25 cellular contexts compared by ENCODE assay signal in the genomic region with DNA sequence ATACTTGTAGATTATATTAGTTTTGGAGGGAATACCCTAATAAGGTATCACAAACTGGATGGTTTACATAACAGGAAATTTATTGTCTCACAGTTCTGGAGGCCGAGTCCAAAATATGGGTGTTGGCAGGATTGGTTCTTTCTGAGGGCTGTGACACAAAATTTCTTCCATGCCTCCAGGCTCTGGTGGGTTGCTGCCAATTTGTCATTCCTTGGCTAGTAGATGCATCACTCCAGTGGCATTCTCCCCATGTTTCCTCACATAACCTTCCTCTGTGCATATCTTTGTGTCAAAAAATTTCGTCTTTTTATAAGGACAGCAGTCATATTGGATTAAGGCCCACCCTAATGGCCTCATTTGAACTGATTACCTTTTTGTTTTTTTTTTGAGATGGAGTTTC. TPM values are rescaled to one million over a fixed set of nuclear protein-coding genes. Genes with fewer than 3 reads are reported as not detected.
A peak's percentile ranks its signal among the peaks of the same experiment; 100 is the strongest.
DNase-seq lines count a peak whose midpoint lies in the region; ATAC-seq, FAIRE-seq and TF ChIP-seq lines count a peak whose summit lies in the region.
"Had no signal": no experiment of that assay in that cellular context is flagged by ENCODE, and none has a peak within 500 bp of the region (broad histone marks: within the 10 kb centered on the region; RNA-seq: fewer than 3 reads in every experiment).

No MANE protein-coding gene starts in this region.

- no peak overlapping the region for H3K4me3 ChIP-seq in mammary epithelial cell (replicated peaks in 1 of 3; ENCODE audit: insufficient read depth in 1 of 3, low read depth in 2 of 3, low read length in 3 of 3)
- no peak overlapping the region for H3K4me3 ChIP-seq in right atrium auricular region
- H3K4me3 ChIP-seq: esophagus muscularis mucosa, PC-9, thyroid gland had no signal

- in situ Hi-C loops in mammary epithelial cell (cut with MboI; ENCODE audit: low sequenced_read_pairs in 2 of 2), result no loop called here

- no peak for ATAC-seq in activated T-cell treated with anti-CD3 and anti-CD28 coated beads, Interleukin-2, amount 50 U/mL, for 72 hours (replicated peaks in 1 of 2)
- ATAC-seq: stimulated activated naive B cell treated with anti-CD40 and anti-IgM and Interleukin-4, amounts not matched to agents 10 μg/mL and 1 μg/mL and 100 μg/mL, for 72 hours; WTC11 had no signal

- intact Hi-C loops in mammary epithelial cell (cut with micrococcal nuclease), result no loop called here

- H3K4me2 ChIP-seq in mammary epithelial cell (ENCODE audit: insufficient read depth, low read depth, low read length), result no peak overlapping the region
- H3K4me2 ChIP-seq: PC-9 had no signal

- H3K79me2 ChIP-seq in mammary epithelial cell (ENCODE audit: insufficient read depth, low read length), result no peaks in the 10 kb centered on the region

- DNase-seq in Daoy (ENCODE audit: low read depth) (peak; percentile 41), HTR-8/SVneo (ENCODE audit: insufficient read length, low spot score) (peak; percentile 53), mammary epithelial cell (peak; percentile 74), osteocyte (ENCODE audit: extremely low spot score, unreplicated experiment) (no peak), cortex of kidney (lab: John Stamatoyannopoulos, UW) (no peak), RKO (ENCODE audit: low spot score) (no peak), right atrium auricular region (ENCODE audit: low spot score) (no peak)
- no peak for DNase-seq in activated T-cell treated with anti-CD3 and anti-CD28 coated beads, Interleukin-2, amount 50 U/mL, for 72 hours
- DNase-seq: activated CD4-positive, alpha-beta T cell treated with anti-CD3 and anti-CD28 coated beads, Interleukin-2, amount 50 U/mL, for 48 hours; amygdala; CD4-positive, alpha-beta memory T cell; DMS53; NCI-H345; nephron progenitor cell; posterior cingulate gyrus; stimulated activated CD4-positive, alpha-beta T cell treated with anti-CD3 and anti-CD28 coated beads, Interleukin-1b, Interleukin-23, amount 100 ng/mL, for 48 hours; stimulated activated naive B cell treated with anti-CD40 and anti-IgM and Interleukin-4, amounts not matched to agents 10 μg/mL and 1 μg/mL and 100 μg/mL, for 72 hours; thyroid gland had no signal

- FAIRE-seq in HTR-8/SVneo (lab: Jason Lieb, UNC), result no peak

- H4K20me1 ChIP-seq in mammary epithelial cell (ENCODE audit: insufficient read depth, low read length), result no peaks in the 10 kb centered on the region

- H3K27me3 ChIP-seq in mammary epithelial cell (ENCODE audit: insufficient read depth, low read length) (no peaks in the 10 kb centered on the region), right atrium auricular region (no peaks in the 10 kb centered on the region)
- H3K27me3 ChIP-seq: esophagus muscularis mucosa, thyroid gland had no signal

- no peak overlapping the region for H2AFZ ChIP-seq in mammary epithelial cell (ENCODE audit: low read depth, low read length)
- H2AFZ ChIP-seq: PC-9 had no signal

- no peaks in the 10 kb centered on the region for H3K27me3 Mint-ChIP-seq in osteocyte (ENCODE audit: unreplicated experiment)
- H3K27me3 Mint-ChIP-seq in activated T-cell treated with anti-CD3 and anti-CD28 coated beads, Interleukin-2, amount 50 U/mL, for 72 hours (ENCODE audit: low read depth), result no peaks in the 10 kb centered on the region

- dilution Hi-C loops in mammary epithelial cell (cut with HindIII; ENCODE audit: low sequenced_read_pairs), result no loop called here

- H3K4me1 Mint-ChIP-seq in osteocyte (ENCODE audit: unreplicated experiment), result peaks cover 5% of the 10 kb centered on the region
- H3K4me1 Mint-ChIP-seq in activated T-cell treated with anti-CD3 and anti-CD28 coated beads, Interleukin-2, amount 50 U/mL, for 72 hours (ENCODE audit: low read depth), result no peaks in the 10 kb centered on the region
- H3K4me1 Mint-ChIP-seq: CD4-positive, alpha-beta memory T cell; IgD-negative memory B cell; mesothelial cell of epicardium; nephron progenitor cell; stimulated activated naive B cell treated with anti-CD40 and anti-IgM and Interleukin-4, amounts not matched to agents 10 μg/mL and 1 μg/mL and 100 μg/mL, for 72 hours; WTC11 had no signal

- no peak overlapping the region for H3K9ac ChIP-seq in mammary epithelial cell (ENCODE audit: insufficient read depth, low read length)

- H3K27ac ChIP-seq in mammary epithelial cell (ENCODE audit: insufficient read depth, low read depth, low read length) (no peak overlapping the region), right atrium auricular region (no peak overlapping the region)
- H3K27ac ChIP-seq: esophagus muscularis mucosa, PC-9, thyroid gland had no signal

- H3K36me3 ChIP-seq in mammary epithelial cell (ENCODE audit: insufficient read depth, low read length) (no peaks in the 10 kb centered on the region), right atrium auricular region (no peaks in the 10 kb centered on the region)
- H3K36me3 ChIP-seq: esophagus muscularis mucosa, thyroid gland had no signal

- H3K9me3 Mint-ChIP-seq in osteocyte (ENCODE audit: unreplicated experiment), result peaks cover 8% of the 10 kb centered on the region
- no peaks in the 10 kb centered on the region for H3K9me3 Mint-ChIP-seq in activated T-cell treated with anti-CD3 and anti-CD28 coated beads, Interleukin-2, amount 50 U/mL, for 72 hours
- H3K9me3 Mint-ChIP-seq: CD4-positive, alpha-beta memory T cell; IgD-negative memory B cell had no signal

- H3K4me1 ChIP-seq in mammary epithelial cell (ENCODE audit: insufficient read depth, low read length) (peaks cover 10% of the 10 kb centered on the region), right atrium auricular region (no peaks in the 10 kb centered on the region)
- H3K4me1 ChIP-seq: thyroid gland had no signal

- H3K4me3 Mint-ChIP-seq in osteocyte (ENCODE audit: unreplicated experiment), result no peak overlapping the region
- no peak overlapping the region for H3K4me3 Mint-ChIP-seq in activated T-cell treated with anti-CD3 and anti-CD28 coated beads, Interleukin-2, amount 50 U/mL, for 72 hours
- H3K4me3 Mint-ChIP-seq: CD4-positive, alpha-beta memory T cell; IgD-negative memory B cell; mesothelial cell of epicardium; nephron progenitor cell; stimulated activated naive B cell treated with anti-CD40 and anti-IgM and Interleukin-4, amounts not matched to agents 10 μg/mL and 1 μg/mL and 100 μg/mL, for 72 hours; WTC11 had no signal

- WGBS in mammary epithelial cell (ENCODE audit: low coverage, missing lambda C conversion rate), result 6% methylated on average over 2 of the region's 2 CpGs

- BruUV-seq in mammary epithelial cell (replicated peaks; lab: Mats Ljungman, UMichigan), result no TSS peak

- no peaks in the 10 kb centered on the region for H3K9me3 ChIP-seq in mammary epithelial cell (replicated peaks; ENCODE audit: insufficient read depth, low read length)
- H3K9me3 ChIP-seq in right atrium auricular region, result no peaks in the 10 kb centered on the region
- H3K9me3 ChIP-seq: esophagus muscularis mucosa, thyroid gland had no signal

- CTCF ChIA-PET in mammary epithelial cell (lab: Charles Lee; ENCODE audit: low non-redundant PET), result no interaction called here

- peak overlapping the region; percentile 44 for H3K27ac Mint-ChIP-seq in osteocyte (ENCODE audit: unreplicated experiment)
- H3K27ac Mint-ChIP-seq in activated T-cell treated with anti-CD3 and anti-CD28 coated beads, Interleukin-2, amount 50 U/mL, for 72 hours, result no peak overlapping the region
- H3K27ac Mint-ChIP-seq: CD4-positive, alpha-beta memory T cell; IgD-negative memory B cell; mesothelial cell of epicardium; nephron progenitor cell; stimulated activated naive B cell treated with anti-CD40 and anti-IgM and Interleukin-4, amounts not matched to agents 10 μg/mL and 1 μg/mL and 100 μg/mL, for 72 hours; WTC11 had no signal

- no peaks in the 10 kb centered on the region for H3K36me3 Mint-ChIP-seq in osteocyte (ENCODE audit: unreplicated experiment)
- H3K36me3 Mint-ChIP-seq in activated T-cell treated with anti-CD3 and anti-CD28 coated beads, Interleukin-2, amount 50 U/mL, for 72 hours (ENCODE audit: insufficient read depth in 2 of 2), result no peaks in the 10 kb centered on the region
- H3K36me3 Mint-ChIP-seq: CD4-positive, alpha-beta memory T cell; mesothelial cell of epicardium; stimulated activated naive B cell treated with anti-CD40 and anti-IgM and Interleukin-4, amounts not matched to agents 10 μg/mL and 1 μg/mL and 100 μg/mL, for 72 hours; WTC11 had no signal

- TF ChIP-seq CTCF in mammary epithelial cell (conservative IDR thresholded peaks at IDR 0.05 in 1 of 2, IDR thresholded peaks at IDR 0.05 in 1 of 2; ENCODE audit: extremely low read depth in 1 of 2, insufficient read depth in 1 of 2, low read depth in 1 of 2, low read length in 2 of 2) (no peak), osteocyte (IDR thresholded peaks at IDR 0.05) (no peak), right atrium auricular region (IDR thresholded peaks at IDR 0.05) (no peak)

RNA-seq across cellular contexts. Expression of a gene that starts 49.3 kb away (rescaled TPM):
- not detected in 2 replicates for total RNA-seq in Daoy (2014; rRNA removed; shearing (Covaris generic))
- total RNA-seq in mammary epithelial cell, result under 1 TPM in 1 of 2 donors, not detected in 1; under 0.01 TPM
- polyA plus RNA-seq in mammary epithelial cell, result not detected
- not detected for polyA minus RNA-seq in mammary epithelial cell
- not detected in 2 replicates for total RNA-seq in osteocyte
- total RNA-seq in activated T-cell treated with anti-CD3 and anti-CD28 coated beads, Interleukin-2, amount 50 U/mL, for 72 hours, result not detected
- total RNA-seq in right atrium auricular region, result not detected
- total RNA-seq: cardiac septum; CD4-positive, alpha-beta memory T cell; esophagus muscularis mucosa; PC-9; T-helper 2 cell treated with Interferon-gamma antibody and Interleukin-4, amounts not matched to agents 100 ng/mL and 5 ng/mL, for 36 hours had no signal
- polyA plus RNA-seq: CD4-positive, alpha-beta memory T cell; IgD-negative memory B cell had no signal

RNA-seq across cellular contexts. Expression of a gene that starts 51.2 kb away (rescaled TPM):
- not detected in 2 replicates for total RNA-seq in Daoy (2014; rRNA removed; shearing (Covaris generic))
- total RNA-seq in mammary epithelial cell (not detected), osteocyte (not detected in 2 replicates), right atrium auricular region (1 to 10 TPM in 1 of 2 donors, under 1 TPM in 1; 0.79 to 1.1 TPM)
- polyA plus RNA-seq in mammary epithelial cell, result not detected
- polyA minus RNA-seq in mammary epithelial cell, result not detected
- 1 to 10 TPM; 1.2 to 1.8 TPM for total RNA-seq in activated T-cell treated with anti-CD3 and anti-CD28 coated beads, Interleukin-2, amount 50 U/mL, for 72 hours

Comparison
In these comparisons a context has a peak if more than half of its experiments do, and no peak if none do; other contexts are left out.
1. DNase-seq: peak in Daoy (single experiment), HTR-8/SVneo (single experiment) and mammary epithelial cell (single experiment); none in osteocyte (single experiment), cortex of kidney (single experiment), activated T-cell treated with anti-CD3 and anti-CD28 coated beads, Interleukin-2, amount 50 U/mL, for 72 hours (0 of 2), RKO (single experiment) and right atrium auricular region (single experiment).